ENCODE assay signal across 10 cellular contexts in genomic region chr15:67105991-67106763, GRCh38. TPM values are rescaled to one million over a fixed set of nuclear protein-coding genes. Genes with fewer than 3 reads are reported as not detected.
A peak's percentile ranks its signal among the peaks of the same experiment; 100 is the strongest.
DNase-seq lines count a peak whose midpoint lies in the region; ATAC-seq, FAIRE-seq and TF ChIP-seq lines count a peak whose summit lies in the region.
"Had no signal": no experiment of that assay in that cellular context is flagged by ENCODE, and none has a peak within 500 bp of the region (broad histone marks: within the 10 kb centered on the region; RNA-seq: fewer than 3 reads in every experiment).

No MANE protein-coding gene starts in this region.

- H3K27me3 ChIP-seq in AG04450 (ENCODE audit: control insufficient read depth, insufficient read depth, low read length), result no peaks in the 10 kb centered on the region
- no peaks in the 10 kb centered on the region for H3K27me3 ChIP-seq in PC-3 (ENCODE audit: low read length)
- H3K27me3 ChIP-seq in neural progenitor cell, result no peaks in the 10 kb centered on the region

- H3K4me3 ChIP-seq in AG04450 (ENCODE audit: low read depth, low read length) (no peak overlapping the region; the same call in 1 of the 2 replicates), PC-3 (ENCODE audit: low read length) (0 out of 2 replicates have a peak overlapping the region, but pooled peaks have one; percentile 8), coronary artery (peak overlapping the region; percentile 7), neural progenitor cell (no peak overlapping the region)

- intact Hi-C loops in PC-3 (cut with micrococcal nuclease), result loop anchor here (1.0 to 5.0 kb wide), 2 partner anchors 39 to 160 kb away; partner anchors contain the start of gene SMAD3

- no peak for DNase-seq in AG04450 (ENCODE audit: low read depth, low spot score)
- no peak for DNase-seq in PC-3
- DNase-seq in coronary artery (ENCODE audit: low spot score), result no peak
- no peak for DNase-seq in neural progenitor cell (ENCODE audit: low spot score)
- no peak for DNase-seq in urothelium cell line (ENCODE audit: low spot score)
- DNase-seq in cerebellar cortex (ENCODE audit: low spot score), result no peak
- DNase-seq: hippocampal formation, NCI-H2029 had no signal

- H3K4me1 Mint-ChIP-seq in neural progenitor cell, result peaks cover 63% of the 10 kb centered on the region

- peaks cover 91% of the 10 kb centered on the region for H3K79me2 ChIP-seq in PC-3 (ENCODE audit: low read length)
- H3K79me2 ChIP-seq in neural progenitor cell (ENCODE audit: low read depth), result peaks cover 60% of the 10 kb centered on the region

- FAIRE-seq in urothelium cell line (lab: Jason Lieb, UNC), result no peak

- H2AFZ ChIP-seq in PC-3 (ENCODE audit: low read length), result no peak overlapping the region
- H2AFZ ChIP-seq in neural progenitor cell (replicated peaks), result no peak overlapping the region

- ATAC-seq in PC-3, result no peak
- no peak for ATAC-seq in HG03457 (IDR thresholded peaks at IDR 0.05; ENCODE audit: unreplicated experiment)
- no peak for ATAC-seq in GM21381 (IDR thresholded peaks at IDR 0.05; ENCODE audit: unreplicated experiment)

- BruUV-seq in PC-3 (replicated peaks; lab: Mats Ljungman, UMichigan), result TSS peak; percentile 83

- H3K36me3 ChIP-seq in PC-3 (ENCODE audit: low read depth, low read length), result peaks cover 53% of the 10 kb centered on the region
- H3K36me3 ChIP-seq in neural progenitor cell, result peaks cover 2% of the 10 kb centered on the region

- TF ChIP-seq CTCF in AG04450 (IDR thresholded peaks at IDR 0.05; ENCODE audit: low read depth, low read length), result no peak
- TF ChIP-seq CTCF in PC-3 (conservative IDR thresholded peaks at IDR 0.05; ENCODE audit: low read depth, low read length), result no peak
- no peak for TF ChIP-seq CTCF in coronary artery (IDR thresholded peaks at IDR 0.05)
- TF ChIP-seq CTCF in neural progenitor cell (IDR thresholded peaks at IDR 0.05), result no peak

- H3K9me2 ChIP-seq in PC-3 (replicated peaks; ENCODE audit: low read length), result no peaks in the 10 kb centered on the region

- H3K36me3 Mint-ChIP-seq in neural progenitor cell, result peaks cover 21% of the 10 kb centered on the region

- CTCF ChIA-PET in AG04450 (lab: Charles Lee), result interaction anchor here (1.6 kb wide), 1 partner anchor 159 kb away, joined by 3 read pairs; no protein-coding TSS in a partner anchor
- CTCF ChIA-PET in PC-3 (lab: Charles Lee), result interaction anchor here (0.6 to 1.4 kb wide), 3 partner anchors 16 to 160 kb away, joined by 3 to 5 read pairs (median 4); no protein-coding TSS in a partner anchor

- peak overlapping the region; percentile 98 for H3K27ac ChIP-seq in AG04450 (ENCODE audit: low read depth, low read length)
- H3K27ac ChIP-seq in PC-3 (ENCODE audit: low read length), result peak overlapping the region; percentile 99
- H3K27ac ChIP-seq in coronary artery, result peak overlapping the region; percentile 69 to 90
- H3K27ac ChIP-seq in neural progenitor cell, result no peak overlapping the region

- H3K27me3 Mint-ChIP-seq in neural progenitor cell (ENCODE audit: insufficient read depth, low read depth), result peaks cover 2% of the 10 kb centered on the region

- H3K9ac ChIP-seq in PC-3 (ENCODE audit: low read length), result peak overlapping the region; percentile 92
- no peak overlapping the region for H3K9ac ChIP-seq in neural progenitor cell

- H3K4me1 ChIP-seq in PC-3 (ENCODE audit: insufficient read depth, low read length) (peaks cover 70% of the 10 kb centered on the region), neural progenitor cell (peaks cover 20% of the 10 kb centered on the region)

- peak overlapping the region; percentile 58 for H3K4me2 ChIP-seq in PC-3 (ENCODE audit: low read length)
- H3K4me2 ChIP-seq in neural progenitor cell, result no peak overlapping the region

- POLR2A ChIA-PET in AG04450 (lab: Yijun Ruan, JAX) (interaction anchor here (0.7 to 2.9 kb wide), 26 partner anchors 9 to 718 kb away, joined by 3 to 12 read pairs (median 5); partner anchors contain the start of genes AAGAB and IQCH), PC-3 (lab: Charles Lee; ENCODE audit: unreplicated experiment) (interaction anchor here (0.5 kb wide), 1 partner anchor 69 kb away, joined by 4 read pairs; no protein-coding TSS in a partner anchor)

- H4K20me1 ChIP-seq in PC-3 (ENCODE audit: low read length), result no peaks in the 10 kb centered on the region
- peaks cover 63% of the 10 kb centered on the region for H4K20me1 ChIP-seq in neural progenitor cell (ENCODE audit: low read depth)

- H3K27ac Mint-ChIP-seq in neural progenitor cell, result peak overlapping the region; percentile 64

- H3F3A ChIP-seq in PC-3 (ENCODE audit: low read length, unreplicated experiment) (peaks cover 17% of the 10 kb centered on the region), neural progenitor cell (ENCODE audit: low read depth) (no peaks in the 10 kb centered on the region)

- H3K9me3 ChIP-seq in AG04450 (ENCODE audit: control insufficient read depth, insufficient read depth, low read length), result no peaks in the 10 kb centered on the region
- peaks cover 7% of the 10 kb centered on the region; the same call in 1 of the 2 replicates for H3K9me3 ChIP-seq in PC-3 (ENCODE audit: low read length)
- peaks cover 5% of the 10 kb centered on the region for H3K9me3 ChIP-seq in neural progenitor cell (ENCODE audit: low read depth)

- H3K4me3 Mint-ChIP-seq in neural progenitor cell, result no peak overlapping the region

- H3K9me3 Mint-ChIP-seq in neural progenitor cell, result peaks cover 12% of the 10 kb centered on the region

RNA-seq across cellular contexts. Expression of gene SMAD3, which starts 40.8 kb away (rescaled TPM):
- polyA plus RNA-seq in AG04450 (2011; rRNA removed), result 115 and 138 TPM in 2 replicates
- 168 and 203 TPM in 2 replicates for polyA minus RNA-seq in AG04450 (2011; rRNA and poly(A)+ RNA removed)
- total RNA-seq in PC-3 (2014; rRNA removed) (75.6 and 86.4 TPM in 2 replicates), neural progenitor cell (ENCODE audit: low replicate concordance) (12.5 and 14.3 TPM in 2 replicates)

Comparison
In these comparisons a context has a peak if more than half of its experiments do, and no peak if none do; other contexts are left out.
1. H3K4me3 ChIP-seq: peak in PC-3 (single experiment) and coronary artery (single experiment); none in AG04450 (single experiment) and neural progenitor cell (single experiment).